ENCODE assay signal across 16 cellular contexts in the genomic region with DNA sequence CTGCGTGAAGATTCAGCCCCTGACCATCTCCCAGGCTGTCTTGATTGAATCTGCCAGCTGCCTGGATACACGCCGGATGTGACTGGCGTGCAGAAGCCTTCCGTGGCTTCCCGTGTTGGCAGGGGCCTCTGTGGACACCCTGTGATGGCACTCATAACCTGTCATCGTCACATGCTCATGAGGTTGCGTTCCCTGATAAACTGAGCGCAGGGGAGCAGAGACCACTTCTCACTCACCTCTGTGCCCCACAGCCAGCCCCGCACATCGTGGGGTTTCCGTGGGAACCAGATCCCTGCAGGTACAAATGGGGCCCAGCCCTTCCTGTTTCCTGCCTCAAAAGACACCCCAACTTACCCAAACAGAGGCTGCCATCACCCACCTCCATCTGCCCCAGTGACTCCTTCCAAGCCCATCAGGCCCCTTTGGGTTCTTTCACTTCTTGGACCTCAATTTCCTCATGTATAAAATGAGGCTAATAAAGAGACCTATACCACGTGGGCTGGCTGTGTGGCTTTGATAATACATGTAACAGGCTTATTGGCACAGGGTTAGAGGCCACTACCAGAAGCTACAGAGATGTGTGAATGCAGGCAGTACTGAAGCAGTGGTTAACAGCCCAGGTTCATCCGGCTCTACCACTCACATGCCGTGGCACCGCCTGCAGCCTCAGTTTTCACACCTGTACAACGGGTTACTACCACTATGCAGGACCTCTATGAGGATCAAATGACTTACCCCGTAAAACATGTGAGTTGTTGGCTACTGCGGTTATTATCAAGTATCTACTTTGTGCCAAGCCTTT. TPM values are rescaled to one million over a fixed set of nuclear protein-coding genes. Genes with fewer than 3 reads are reported as not detected.
A peak's percentile ranks its signal among the peaks of the same experiment; 100 is the strongest.
DNase-seq lines count a peak whose midpoint lies in the region; ATAC-seq and TF ChIP-seq lines count a peak whose summit lies in the region.
"Had no signal": no experiment of that assay in that cellular context is flagged by ENCODE, and none has a peak within 500 bp of the region (broad histone marks: within the 10 kb centered on the region; RNA-seq: fewer than 3 reads in every experiment).

No MANE protein-coding gene starts in this region.

- no peaks in the 10 kb centered on the region for H3K27me3 Mint-ChIP-seq in activated T-helper 17 cell treated with anti-CD3 and anti-CD28 coated beads, Interleukin-2, amount 50 U/mL, for 72 hours
- no peaks in the 10 kb centered on the region for H3K27me3 Mint-ChIP-seq in stimulated activated naive CD8-positive, alpha-beta T cell treated with anti-CD3 and anti-CD28 coated beads, Interleukin-15, Interleukin-2, amounts not matched to agents 100 ng/mL and 50 ng/mL, for 24 hours

- H3K4me1 ChIP-seq in right lobe of liver, result no peaks in the 10 kb centered on the region
- H3K4me1 ChIP-seq: Peyer's patch, upper lobe of left lung had no signal

- intact Hi-C loops in right lobe of liver (cut with DNase I), result no loop called here

- peak; percentile 28 for ATAC-seq in activated T-helper 17 cell treated with anti-CD3 and anti-CD28 coated beads, Interleukin-2, amount 50 U/mL, for 72 hours (replicated peaks)
- ATAC-seq in right lobe of liver (peak in 3 of 4 donors; percentile 19 to 35 (median 28)), HG02798 (IDR thresholded peaks at IDR 0.05; ENCODE audit: poor library complexity, unreplicated experiment) (no peak), GM18861 (IDR thresholded peaks at IDR 0.05; ENCODE audit: unreplicated experiment) (no peak)

- H3K27ac ChIP-seq in right lobe of liver, result no peak overlapping the region
- H3K27ac ChIP-seq: HL-60, upper lobe of left lung had no signal

- no peaks in the 10 kb centered on the region for H3K9me3 ChIP-seq in right lobe of liver
- H3K9me3 ChIP-seq: upper lobe of left lung had no signal

- H3K27ac Mint-ChIP-seq in activated T-helper 17 cell treated with anti-CD3 and anti-CD28 coated beads, Interleukin-2, amount 50 U/mL, for 72 hours, result peak overlapping the region; percentile 46
- H3K27ac Mint-ChIP-seq in stimulated activated naive CD8-positive, alpha-beta T cell treated with anti-CD3 and anti-CD28 coated beads, Interleukin-15, Interleukin-2, amounts not matched to agents 100 ng/mL and 50 ng/mL, for 24 hours, result peak overlapping the region; percentile 12
- H3K27ac Mint-ChIP-seq: HFFc6, neural progenitor cell had no signal

- H3K4me1 Mint-ChIP-seq in activated T-helper 17 cell treated with anti-CD3 and anti-CD28 coated beads, Interleukin-2, amount 50 U/mL, for 72 hours, result peaks cover 4% of the 10 kb centered on the region
- peaks cover 30% of the 10 kb centered on the region for H3K4me1 Mint-ChIP-seq in stimulated activated naive CD8-positive, alpha-beta T cell treated with anti-CD3 and anti-CD28 coated beads, Interleukin-15, Interleukin-2, amounts not matched to agents 100 ng/mL and 50 ng/mL, for 24 hours (ENCODE audit: low read depth)
- H3K4me1 Mint-ChIP-seq: neural progenitor cell had no signal

- DNase-seq in stimulated activated CD4-positive, alpha-beta T cell treated with anti-CD3 and anti-CD28 coated beads, Interleukin-15, amount 100 ng/mL, for 24 hours, result peak; percentile 37
- DNase-seq in stimulated activated CD4-positive, alpha-beta T cell treated with anti-CD3 and anti-CD28 coated beads, Interleukin-2, amount 100 ng/mL, for 48 hours, result no peak
- DNase-seq in right lobe of liver (no peak), UCSD-AML1 (lab: John Stamatoyannopoulos, UW; ENCODE audit: unreplicated experiment) (no peak)
- DNase-seq: HFFc6, NCI-H524 had no signal

- TF ChIP-seq CTCF in right lobe of liver (IDR thresholded peaks at IDR 0.05), result no peak

- no peak overlapping the region for H3K4me3 Mint-ChIP-seq in activated T-helper 17 cell treated with anti-CD3 and anti-CD28 coated beads, Interleukin-2, amount 50 U/mL, for 72 hours
- H3K4me3 Mint-ChIP-seq in stimulated activated naive CD8-positive, alpha-beta T cell treated with anti-CD3 and anti-CD28 coated beads, Interleukin-15, Interleukin-2, amounts not matched to agents 100 ng/mL and 50 ng/mL, for 24 hours, result no peak overlapping the region
- H3K4me3 Mint-ChIP-seq: HFFc6, neural progenitor cell had no signal

- no peak for TF ChIP-seq POLR2A in right lobe of liver (IDR thresholded peaks at IDR 0.05)

- H3K4me3 ChIP-seq in right lobe of liver, result no peak overlapping the region
- H3K4me3 ChIP-seq: neural progenitor cell, Peyer's patch, smooth muscle cell, upper lobe of left lung had no signal

- H3K36me3 ChIP-seq in right lobe of liver, result peaks cover 0 to 2% (median under 1%) of the 10 kb centered on the region in 4 donors
- H3K36me3 ChIP-seq: neural progenitor cell had no signal

- H3K9me3 Mint-ChIP-seq in activated T-helper 17 cell treated with anti-CD3 and anti-CD28 coated beads, Interleukin-2, amount 50 U/mL, for 72 hours, result no peaks in the 10 kb centered on the region
- H3K9me3 Mint-ChIP-seq in stimulated activated naive CD8-positive, alpha-beta T cell treated with anti-CD3 and anti-CD28 coated beads, Interleukin-15, Interleukin-2, amounts not matched to agents 100 ng/mL and 50 ng/mL, for 24 hours, result no peaks in the 10 kb centered on the region
- H3K9me3 Mint-ChIP-seq: neural progenitor cell had no signal

- peaks cover 11% of the 10 kb centered on the region for H3K36me3 Mint-ChIP-seq in activated T-helper 17 cell treated with anti-CD3 and anti-CD28 coated beads, Interleukin-2, amount 50 U/mL, for 72 hours (ENCODE audit: low read depth)
- peaks cover 40% of the 10 kb centered on the region for H3K36me3 Mint-ChIP-seq in stimulated activated naive CD8-positive, alpha-beta T cell treated with anti-CD3 and anti-CD28 coated beads, Interleukin-15, Interleukin-2, amounts not matched to agents 100 ng/mL and 50 ng/mL, for 24 hours (ENCODE audit: low read depth)
- H3K36me3 Mint-ChIP-seq: neural progenitor cell had no signal

- WGBS in right lobe of liver (ENCODE audit: insufficient coverage, low coverage, low lambda C conversion rate, missing lambda C conversion rate), result 76% methylated on average over 5 of the region's 19 CpGs

- H3K27me3 ChIP-seq in right lobe of liver, result no peaks in the 10 kb centered on the region
- H3K27me3 ChIP-seq: neural progenitor cell, Peyer's patch, upper lobe of left lung had no signal

RNA-seq across cellular contexts. Expression of a gene that starts 23.6 kb away (rescaled TPM):
- under 1 TPM in 1 of 2 donors, not detected in 1; 0.13 TPM for total RNA-seq in activated T-helper 17 cell treated with anti-CD3 and anti-CD28 coated beads, Interleukin-2, amount 50 U/mL, for 72 hours
- total RNA-seq in right lobe of liver, result not detected
- total RNA-seq: activated CD8-positive, alpha-beta memory T cell treated with anti-CD3 and anti-CD28 coated beads for 36 hours; HFFc6; smooth muscle cell; upper lobe of left lung had no signal

RNA-seq across cellular contexts. Expression of a gene that starts 44.1 kb away (rescaled TPM):
- 10 to 100 TPM; 15.0 to 16.0 TPM for total RNA-seq in activated T-helper 17 cell treated with anti-CD3 and anti-CD28 coated beads, Interleukin-2, amount 50 U/mL, for 72 hours
- 1 to 10 TPM; 2.2 to 5.7 (median 3.4) TPM for total RNA-seq in right lobe of liver

Comparison
In these comparisons a context has a peak if more than half of its experiments do, and no peak if none do; other contexts are left out.
1. ATAC-seq: peak in activated T-helper 17 cell treated with anti-CD3 and anti-CD28 coated beads, Interleukin-2, amount 50 U/mL, for 72 hours (single experiment) and right lobe of liver (3 of 4); none in HG02798 (single experiment) and GM18861 (single experiment).